28 cellular contexts compared by ENCODE assay signal in the genomic region with DNA sequence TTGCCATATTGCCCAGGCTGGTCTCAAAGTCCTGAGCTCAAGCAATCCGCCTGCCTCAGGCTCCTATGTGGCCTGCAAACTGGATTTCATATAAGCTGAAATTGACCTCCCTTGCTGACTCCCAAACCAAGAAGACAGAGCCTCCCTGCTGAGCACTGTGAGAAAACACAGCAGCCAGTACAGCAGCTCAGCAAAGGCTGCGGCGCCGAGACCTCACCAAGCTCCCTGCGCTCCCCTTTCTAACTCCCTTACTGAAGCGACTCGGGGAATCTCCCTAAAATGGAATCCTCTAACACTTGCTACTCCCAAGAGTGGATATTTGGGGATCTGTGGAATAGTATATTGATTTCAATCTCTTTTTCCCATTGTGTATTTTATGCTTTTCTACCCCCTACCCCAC. TPM values are rescaled to one million over a fixed set of nuclear protein-coding genes. Genes with fewer than 3 reads are reported as not detected.
"Had no signal": no experiment of that assay in that cellular context is flagged by ENCODE, and none has a peak within 500 bp of the region (broad histone marks: within the 10 kb centered on the region; RNA-seq: fewer than 3 reads in every experiment).

No MANE protein-coding gene starts in this region.

- H3K4me1 ChIP-seq: adrenal gland, ascending aorta, colonic mucosa had no signal

- H3K9me3 ChIP-seq: adrenal gland, ascending aorta, colonic mucosa, esophagus muscularis mucosa, upper lobe of left lung had no signal

- H3K36me3 ChIP-seq: adrenal gland, ascending aorta, brain microvascular endothelial cell, esophagus muscularis mucosa, upper lobe of left lung had no signal

- ATAC-seq: sciatic nerve, SK-N-SH treated with all-trans-retinoic acid at 6 μM for 48 hours had no signal

- DNase-seq: activated B cell treated with CpG ODN at 0.5 μM for 24 hours; activated CD4-positive, alpha-beta T cell treated with anti-CD3 and anti-CD28 coated beads for 4 hours; activated gamma-delta T cell; activated naive CD4-positive, alpha-beta T cell treated with anti-CD3 and anti-CD28 coated beads, Interleukin-2, amount 50 U/mL, for 16 hours; brain microvascular endothelial cell; caudate nucleus; colonic mucosa; hippocampal formation; occipital lobe; small intestine; stimulated activated naive CD4-positive, alpha-beta T cell treated with Interleukin-2 at 50 U/mL for 16 hours; T-helper 9 cell; upper lobe of left lung had no signal

- H3K36me3 Mint-ChIP-seq: T-cell had no signal

- H3K4me3 ChIP-seq: adrenal gland, ascending aorta, colonic mucosa, dorsolateral prefrontal cortex, esophagus muscularis mucosa, upper lobe of left lung had no signal

- H3K4me3 Mint-ChIP-seq: activated B cell treated with CpG ODN at 0.5 μM for 24 hours; activated CD4-positive, alpha-beta memory T cell treated with anti-CD3 and anti-CD28 coated beads, Interleukin-2, amount 10 ng/mL, durations not matched to agents 7 days and 5 days; T-cell had no signal

- FAIRE-seq: frontal cortex, islet of Langerhans, small intestine had no signal

- H3K27ac ChIP-seq: adrenal gland, ascending aorta, brain microvascular endothelial cell, colonic mucosa, dorsolateral prefrontal cortex, esophagus muscularis mucosa, upper lobe of left lung had no signal

- H3K4me1 Mint-ChIP-seq: activated B cell treated with CpG ODN at 0.5 μM for 24 hours had no signal

- H3K9me3 Mint-ChIP-seq: activated B cell treated with CpG ODN at 0.5 μM for 24 hours; activated CD4-positive, alpha-beta memory T cell treated with anti-CD3 and anti-CD28 coated beads, Interleukin-2, amount 10 ng/mL, durations not matched to agents 7 days and 5 days; activated T-cell treated with anti-CD3 and anti-CD28 coated beads, Interleukin-2, amount 50 U/mL, for 72 hours; T-cell had no signal

- H3K27ac Mint-ChIP-seq: activated B cell treated with CpG ODN at 0.5 μM for 24 hours; activated CD4-positive, alpha-beta memory T cell treated with anti-CD3 and anti-CD28 coated beads, Interleukin-2, amount 10 ng/mL, durations not matched to agents 7 days and 5 days; T-cell had no signal

- H3K27me3 ChIP-seq: adrenal gland, ascending aorta, colonic mucosa, upper lobe of left lung had no signal

RNA-seq across cellular contexts. Expression of a gene that starts 56.3 kb away (rescaled TPM):
- total RNA-seq: ascending aorta, left cardiac atrium, liver, occipital lobe, subcutaneous adipose tissue had no signal
- polyA plus RNA-seq: liver, neural cell had no signal
